In genomic region chr7:1555813-1556540, GRCh38 we compare ENCODE assay signal across 8 cellular contexts. TPM values are rescaled to one million over a fixed set of nuclear protein-coding genes. Genes with fewer than 3 reads are reported as not detected.
DNase-seq lines count a peak whose midpoint lies in the region; ATAC-seq lines count a peak whose summit lies in the region.

TMEM184A (minus strand) TSS chr7:1556205; CDS start chr7:1555484, 721 bp downstream.

- H3K36me3 ChIP-seq in duodenal mucosa (ENCODE audit: control insufficient read depth in 1 of 2, insufficient read depth in 2 of 2, low read length in 2 of 2), result peaks cover 0 to 2% of the 10 kb centered on the region in 2 donors

- H3K4me3 Mint-ChIP-seq in T-helper 17 cell, result no peak within 1 kb of the TSS
- no peak within 1 kb of the TSS for H3K4me3 Mint-ChIP-seq in naive thymus-derived CD8-positive, alpha-beta T cell

- peak within 1 kb of the TSS; percentile 70 to 73 for H3K4me3 ChIP-seq in duodenal mucosa (ENCODE audit: low read depth in 1 of 2, low read length in 2 of 2)

- H3K27me3 Mint-ChIP-seq in T-helper 17 cell, result no peaks in the 10 kb centered on the region
- no peaks in the 10 kb centered on the region for H3K27me3 Mint-ChIP-seq in naive thymus-derived CD8-positive, alpha-beta T cell

- H3K4me1 ChIP-seq in duodenal mucosa (ENCODE audit: control insufficient read depth in 1 of 2, insufficient read depth in 2 of 2, low read length in 2 of 2), result peaks cover 12 to 26% of the 10 kb centered on the region in 2 donors

- no peaks in the 10 kb centered on the region for H3K9me3 Mint-ChIP-seq in naive thymus-derived CD8-positive, alpha-beta T cell

- H3K4me1 Mint-ChIP-seq in T-helper 17 cell, result no peaks in the 10 kb centered on the region
- peaks cover 0 to 9% (median 4%) of the 10 kb centered on the region in 4 donors for H3K4me1 Mint-ChIP-seq in naive thymus-derived CD8-positive, alpha-beta T cell

- POLR2A ChIA-PET in naive thymus-derived CD8-positive, alpha-beta T cell (lab: Charles Lee), result interaction anchor here (1.1 to 2.6 kb wide), 2 partner anchors 23 to 50 kb away, joined by 4 to 13 read pairs; no protein-coding TSS in a partner anchor

- H3K36me3 Mint-ChIP-seq in T-helper 17 cell (ENCODE audit: low read depth), result no peaks in the 10 kb centered on the region
- no peaks in the 10 kb centered on the region for H3K36me3 Mint-ChIP-seq in naive thymus-derived CD8-positive, alpha-beta T cell

- no peak within 1 kb of the TSS for H3K27ac Mint-ChIP-seq in T-helper 17 cell
- peak within 1 kb of the TSS in 1 of 10 donors; percentile 24 for H3K27ac Mint-ChIP-seq in naive thymus-derived CD8-positive, alpha-beta T cell

- ATAC-seq in T-helper 17 cell, result peak; percentile 75
- peak; percentile 89 to 94 for ATAC-seq in naive thymus-derived CD8-positive, alpha-beta T cell
- no peak for ATAC-seq in HG03139 (IDR thresholded peaks at IDR 0.05; ENCODE audit: unreplicated experiment)

- H3K9ac ChIP-seq in duodenal mucosa (ENCODE audit: low read depth in 1 of 2, low read length in 2 of 2), result peak within 1 kb of the TSS; percentile 57 to 63

- peak; percentile 69 for DNase-seq in G401 (ENCODE audit: low spot score)
- DNase-seq in NCI-H1105 (lab: John Stamatoyannopoulos, UW), result peak; percentile 92
- DNase-seq in T-helper 17 cell, result peak in 1 of 3 donors; percentile 45
- peak in 9 of 10 donors; percentile 33 to 77 (median 47) for DNase-seq in naive thymus-derived CD8-positive, alpha-beta T cell
- DNase-seq in amniotic stem cell (lab: John Stamatoyannopoulos, UW), result no peak
- no peak for DNase-seq in amygdala (lab: John Stamatoyannopoulos, UW)

- H3K9me3 ChIP-seq in T-helper 17 cell (ENCODE audit: control insufficient read depth, low read length, poor library complexity, severe bottlenecking) (no peaks in the 10 kb centered on the region), duodenal mucosa (ENCODE audit: control insufficient read depth in 1 of 2, low read length in 2 of 2) (no peaks in the 10 kb centered on the region)

- H3K27ac ChIP-seq in duodenal mucosa (ENCODE audit: low read depth, low read length), result peak within 1 kb of the TSS; percentile 90

- in situ Hi-C loops in G401 (cut with HindIII; ENCODE audit: low sequenced_read_pairs), result no loop called here

- H3K27me3 ChIP-seq in duodenal mucosa (ENCODE audit: control insufficient read depth in 1 of 2, insufficient read depth in 2 of 2, low read length in 2 of 2), result no peaks in the 10 kb centered on the region

RNA-seq across cellular contexts. Expression of gene TMEM184A, which starts in this region (rescaled TPM):
- total RNA-seq in G401 (2014; rRNA removed; shearing (Covaris generic)), result 0.49 and 1.8 TPM in 2 replicates
- not detected for total RNA-seq in T-helper 17 cell
- not detected for total RNA-seq in naive thymus-derived CD8-positive, alpha-beta T cell
- polyA plus RNA-seq in naive thymus-derived CD8-positive, alpha-beta T cell, result under 1 TPM in 1 of 3 donors, not detected in 2; 0.04 TPM

Comparison
In these comparisons a context has a peak if more than half of its experiments do, and no peak if none do; other contexts are left out.
1. Peak in ATAC-seq in T-helper 17 cell; RNA of the gene not detected or under 1 TPM.
2. Peak in DNase-seq and ATAC-seq in naive thymus-derived CD8-positive, alpha-beta T cell; RNA of the gene not detected or under 1 TPM.
3. DNase-seq: peak in G401 (single experiment) and NCI-H1105 (single experiment); none in amniotic stem cell (single experiment) and amygdala (0 of 56).